35 cellular contexts compared by ENCODE assay signal in the genomic region with DNA sequence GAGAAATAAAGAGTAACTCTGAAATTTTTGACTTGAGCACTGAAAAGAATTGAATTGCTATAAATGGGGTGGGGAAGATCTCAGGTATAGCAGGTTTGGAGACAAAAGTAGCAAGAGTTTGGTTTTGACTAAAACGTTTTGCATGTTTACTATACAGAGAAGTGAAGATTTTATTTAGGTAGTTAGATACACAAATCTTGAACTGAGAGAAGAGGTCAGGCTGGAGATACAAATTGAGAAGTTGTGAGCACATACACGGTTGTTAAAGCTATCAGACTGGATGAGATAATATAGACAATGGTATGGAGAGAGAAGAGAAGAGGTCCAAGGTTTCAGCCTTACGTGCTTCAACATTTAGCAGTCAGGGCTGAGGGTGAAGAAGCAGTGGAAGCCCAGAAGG.
"Had no signal": no experiment of that assay in that cellular context is flagged by ENCODE, and none has a peak within 500 bp of the region (broad histone marks: within the 10 kb centered on the region; RNA-seq: fewer than 3 reads in every experiment).

No MANE protein-coding gene starts in this region.

- H3K27ac Mint-ChIP-seq: activated naive CD4-positive, alpha-beta T cell treated with anti-CD3 and anti-CD28 coated beads for 36 hours; activated naive CD4-positive, alpha-beta T cell treated with anti-CD3 and anti-CD28 coated beads, Interleukin-2, amount 10 ng/mL, durations not matched to agents 7 days and 5 days; activated naive CD4-positive, alpha-beta T cell treated with anti-CD3 and anti-CD28 coated beads, Interleukin-2, amount 50 U/mL, for 24 hours; activated naive CD8-positive, alpha-beta T cell; activated naive CD8-positive, alpha-beta T cell treated with anti-CD3 and anti-CD28 coated beads for 36 hours; activated naive CD8-positive, alpha-beta T cell treated with anti-CD3 and anti-CD28 coated beads, Interleukin-2, amount 10 ng/mL, durations not matched to agents 7 days and 5 days; activated naive CD8-positive, alpha-beta T cell treated with anti-CD3 and anti-CD28 coated beads, Interleukin-2, amount 50 U/mL, for 24 hours; activated T-cell treated with anti-CD3 and anti-CD28 coated beads, Interleukin-2, amount 50 U/mL, for 24 hours; activated T-cell treated with anti-CD3 and anti-CD28 coated beads, Interleukin-2, amount 50 U/mL, for 72 hours; activated T-helper 17 cell treated with anti-CD3 and anti-CD28 coated beads, Interleukin-2, amount 50 U/mL, for 72 hours; activated T-helper 2 cell treated with anti-CD3 and anti-CD28 coated beads, Interferon-gamma antibody, Interleukin-2, Interleukin-4, amounts not matched to agents 10 μg/mL and 5 μg/mL and 100 μg/mL, durations not matched to agents 14 hours and 24 hours and 36 hours; brain had no signal

- H3K4me1 Mint-ChIP-seq: activated naive CD8-positive, alpha-beta T cell treated with anti-CD3 and anti-CD28 coated beads, Interleukin-2, amount 10 ng/mL, durations not matched to agents 7 days and 5 days; brain; central memory CD8-positive, alpha-beta T cell had no signal

- H3K4me3 Mint-ChIP-seq: activated naive CD4-positive, alpha-beta T cell treated with anti-CD3 and anti-CD28 coated beads for 36 hours; activated naive CD4-positive, alpha-beta T cell treated with anti-CD3 and anti-CD28 coated beads, Interleukin-2, amount 10 ng/mL, durations not matched to agents 7 days and 5 days; activated naive CD4-positive, alpha-beta T cell treated with anti-CD3 and anti-CD28 coated beads, Interleukin-2, amount 50 U/mL, for 24 hours; activated naive CD8-positive, alpha-beta T cell; activated naive CD8-positive, alpha-beta T cell treated with anti-CD3 and anti-CD28 coated beads for 36 hours; activated naive CD8-positive, alpha-beta T cell treated with anti-CD3 and anti-CD28 coated beads, Interleukin-2, amount 10 ng/mL, durations not matched to agents 7 days and 5 days; activated naive CD8-positive, alpha-beta T cell treated with anti-CD3 and anti-CD28 coated beads, Interleukin-2, amount 50 U/mL, for 24 hours; activated T-cell treated with anti-CD3 and anti-CD28 coated beads, Interleukin-2, amount 50 U/mL, for 24 hours; activated T-cell treated with anti-CD3 and anti-CD28 coated beads, Interleukin-2, amount 50 U/mL, for 4 hours; activated T-cell treated with anti-CD3 and anti-CD28 coated beads, Interleukin-2, amount 50 U/mL, for 72 hours; activated T-helper 1 cell treated with anti-CD3 and anti-CD28 coated beads, Interleukin-12 subunit alpha, Interleukin-12 subunit beta, Interleukin-2, Interleukin-4 antibody, amounts not matched to agents 30 ng/mL and 10 ng/mL and 1 ng/mL, durations not matched to agents 14 hours and 24 hours and 36 hours; activated T-helper 17 cell treated with anti-CD3 and anti-CD28 coated beads, Interleukin-2, amount 50 U/mL, for 72 hours; brain; central memory CD8-positive, alpha-beta T cell had no signal

- H3K36me3 Mint-ChIP-seq: brain had no signal

- DNase-seq: activated effector memory CD4-positive, alpha-beta T cell treated with anti-CD3 and anti-CD28 coated beads, Interleukin-2, amount 50 U/mL, for 16 hours; activated effector memory CD4-positive, alpha-beta T cell treated with Interleukin-2 at 50 U/mL for 16 hours; activated gamma-delta T cell; activated gamma-delta T cell treated with Interleukin-2 at 50 U/mL for 16 hours; activated naive CD4-positive, alpha-beta T cell; activated naive CD4-positive, alpha-beta T cell treated with anti-CD3 and anti-CD28 coated beads for 36 hours; activated naive CD4-positive, alpha-beta T cell treated with anti-CD3 and anti-CD28 coated beads, Interleukin-2, amount 10 ng/mL, durations not matched to agents 7 days and 5 days; activated naive CD4-positive, alpha-beta T cell treated with anti-CD3 and anti-CD28 coated beads, Interleukin-2, amount 50 U/mL, for 16 hours; activated naive CD4-positive, alpha-beta T cell treated with Interleukin-2 at 50 U/mL for 16 hours; activated naive CD8-positive, alpha-beta T cell treated with anti-CD3 and anti-CD28 coated beads for 36 hours; activated naive CD8-positive, alpha-beta T cell treated with anti-CD3 and anti-CD28 coated beads, Interleukin-2, amount 10 ng/mL, durations not matched to agents 7 days and 5 days; activated naive CD8-positive, alpha-beta T cell treated with anti-CD3 and anti-CD28 coated beads, Interleukin-2, amount 50 U/mL, for 24 hours; activated T-cell treated with anti-CD3 and anti-CD28 coated beads, Interleukin-2, amount 50 U/mL, for 1 hour; activated T-cell treated with anti-CD3 and anti-CD28 coated beads, Interleukin-2, amount 50 U/mL, for 24 hours; activated T-cell treated with anti-CD3 and anti-CD28 coated beads, Interleukin-2, amount 50 U/mL, for 4 hours; activated T-cell treated with anti-CD3 and anti-CD28 coated beads, Interleukin-2, amount 50 U/mL, for 48 hours; activated T-cell treated with anti-CD3 and anti-CD28 coated beads, Interleukin-2, amount 50 U/mL, for 72 hours; adrenal gland; amniotic stem cell; amygdala; anterior cingulate cortex; aorta; body of pancreas; brain microvascular endothelial cell; caudate nucleus; central memory CD4-positive, alpha-beta T cell; cerebellar nuclear complex had no signal

- ATAC-seq: activated naive CD4-positive, alpha-beta T cell treated with anti-CD3 and anti-CD28 coated beads, Interleukin-2, amount 50 U/mL, for 72 hours; activated naive CD8-positive, alpha-beta T cell treated with anti-CD3 and anti-CD28 coated beads, Interleukin-2, amount 50 U/mL, for 24 hours; activated T-cell treated with anti-CD3 and anti-CD28 coated beads, Interleukin-2, amount 50 U/mL, for 4 hours; activated T-cell treated with anti-CD3 and anti-CD28 coated beads, Interleukin-2, amount 50 U/mL, for 72 hours; activated T-helper 17 cell treated with anti-CD3 and anti-CD28 coated beads, Interleukin-2, amount 50 U/mL, for 72 hours; body of pancreas had no signal
